16 cellular contexts compared by ENCODE assay signal in genomic region chr14:38592764-38593442, GRCh38.
"Had no signal": no experiment of that assay in that cellular context is flagged by ENCODE, and none has a peak within 500 bp of the region (broad histone marks: within the 10 kb centered on the region; RNA-seq: fewer than 3 reads in every experiment).

No MANE protein-coding gene starts in this region.

- DNase-seq: activated CD4-positive, alpha-beta T cell treated with anti-CD3 and anti-CD28 coated beads, Interleukin-2, amount 50 U/mL, for 1 hour; activated CD4-positive, CD25-positive, alpha-beta regulatory T cell treated with anti-CD3 and anti-CD28 coated beads, Interleukin-2, amount 50 U/mL, for 72 hours; activated CD8-positive, alpha-beta memory T cell treated with anti-CD3 and anti-CD28 coated beads, Interleukin-2, amount 50 U/mL, for 4 hours; activated effector memory CD4-positive, alpha-beta T cell treated with anti-CD3 and anti-CD28 coated beads, Interleukin-2, amount 50 U/mL, for 16 hours; activated naive CD4-positive, alpha-beta T cell treated with anti-CD3 and anti-CD28 coated beads, Interleukin-2, amount 50 U/mL, for 16 hours; activated T-cell treated with anti-CD3 and anti-CD28 coated beads, Interleukin-2, amount 50 U/mL, for 48 hours; aorta; brain microvascular endothelial cell; hippocampal formation; islet precursor cell; right cardiac atrium; stimulated activated CD4-positive, alpha-beta T cell treated with anti-CD3 and anti-CD28 coated beads, Interleukin-15, amount 100 ng/mL, for 24 hours; stimulated activated CD4-positive, alpha-beta T cell treated with anti-CD3 and anti-CD28 coated beads, Interleukin-2, amount 100 ng/mL, for 48 hours; trophoblast cell had no signal

- H3K27me3 ChIP-seq: brain microvascular endothelial cell had no signal

- H3K36me3 ChIP-seq: brain microvascular endothelial cell had no signal

- H3K27ac ChIP-seq: brain microvascular endothelial cell, coronary artery had no signal

- H3K4me3 ChIP-seq: coronary artery, skin epidermis had no signal
